Comparison of ENCODE assay signal across 3 cellular contexts in the genomic region with DNA sequence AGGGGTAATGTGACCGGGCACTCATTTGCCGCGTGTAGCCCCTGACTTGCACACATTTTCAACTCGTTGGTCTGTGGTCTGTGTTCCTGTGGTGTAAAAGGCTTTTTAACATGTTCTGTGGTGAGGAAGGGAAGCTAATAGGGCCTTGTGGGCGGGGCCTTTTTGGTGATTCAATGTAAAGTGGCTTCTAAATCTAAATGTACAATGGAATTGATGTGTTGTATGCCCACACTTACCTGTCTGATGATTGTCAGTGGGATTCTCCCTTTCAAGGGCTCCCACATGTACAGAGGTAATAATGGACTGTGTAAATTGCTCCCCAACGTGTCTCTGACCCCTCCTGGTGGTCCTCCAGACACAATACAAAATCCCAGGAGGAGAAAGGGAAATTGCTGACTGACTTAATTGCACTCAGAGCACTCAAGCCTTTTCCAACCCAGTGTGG.
TF ChIP-seq lines count a peak whose summit lies in the region.

No MANE protein-coding gene starts in this region.

TF ChIP-seq in SK-N-SH, 30 proteins besides CTCF, POLR2A, EP300 and RAD21:
- TF ChIP-seq YY1 (IDR thresholded peaks at IDR 0.05; ENCODE audit: low read depth) (no peak), RCOR1 (IDR thresholded peaks at IDR 0.05; ENCODE audit: low read length) (no peak), MXI1 (IDR thresholded peaks at IDR 0.05; ENCODE audit: low read depth, low read length) (no peak), IRF3 (IDR thresholded peaks at IDR 0.05; ENCODE audit: low read depth, low read length) (no peak), NRF1 (IDR thresholded peaks at IDR 0.05; ENCODE audit: low read depth, low read length) (no peak), FOXM1 (IDR thresholded peaks at IDR 0.05; ENCODE audit: low read depth) (no peak), NFIC (IDR thresholded peaks at IDR 0.05; ENCODE audit: borderline replicate concordance) (no peak), RFX5 (IDR thresholded peaks at IDR 0.05; ENCODE audit: low read length) (no peak), USF2 (IDR thresholded peaks at IDR 0.05; ENCODE audit: borderline replicate concordance, low read depth, low read length) (no peak), TAF1 (IDR thresholded peaks at IDR 0.05; ENCODE audit: borderline replicate concordance, low read depth, low read length) (no peak), FOSL2 (IDR thresholded peaks at IDR 0.05; ENCODE audit: borderline replicate concordance, low read depth) (no peak), GABPA (IDR thresholded peaks at IDR 0.05; ENCODE audit: low read depth) (no peak), CHD2 (IDR thresholded peaks at IDR 0.05; ENCODE audit: low read length, partially characterized antibody) (no peak), SIN3A (IDR thresholded peaks at IDR 0.05; ENCODE audit: borderline replicate concordance, low read depth, low read length) (no peak), SMC3 (IDR thresholded peaks at IDR 0.05; ENCODE audit: low read depth, low read length) (no peak)
- TF ChIP-seq, protein P1, sequence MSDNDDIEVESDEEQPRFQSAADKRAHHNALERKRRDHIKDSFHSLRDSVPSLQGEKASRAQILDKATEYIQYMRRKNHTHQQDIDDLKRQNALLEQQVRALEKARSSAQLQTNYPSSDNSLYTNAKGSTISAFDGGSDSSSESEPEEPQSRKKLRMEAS (IDR thresholded peaks at IDR 0.05; ENCODE audit: low read depth) = no peak

TF ChIP-seq in SK-N-SH treated with all-trans-retinoic acid at 6 μM for 48 hours, 23 proteins besides CTCF, POLR2A, EP300 and RAD21:
- TF ChIP-seq TCF4 (CRISPR knock-in tag; IDR thresholded peaks at IDR 0.05; ENCODE audit: borderline replicate concordance) = no peak
- TF ChIP-seq RARB (CRISPR knock-in tag; IDR thresholded peaks at IDR 0.05) = no peak
- TF ChIP-seq ZNF8 (CRISPR knock-in tag; IDR thresholded peaks at IDR 0.05) = no peak
- no peak for TF ChIP-seq ZNF70 (CRISPR knock-in tag; IDR thresholded peaks at IDR 0.05)
- TF ChIP-seq ESRRG (CRISPR knock-in tag; IDR thresholded peaks at IDR 0.05) = no peak
- TF ChIP-seq SNAI2 (CRISPR knock-in tag; IDR thresholded peaks at IDR 0.05) = no peak
- no peak for TF ChIP-seq PPARA (CRISPR knock-in tag; IDR thresholded peaks at IDR 0.05; ENCODE audit: borderline replicate concordance)
- no peak for TF ChIP-seq TOX (CRISPR knock-in tag; IDR thresholded peaks at IDR 0.05; ENCODE audit: borderline replicate concordance)
- no peak for TF ChIP-seq ZC3H10 (CRISPR knock-in tag; IDR thresholded peaks at IDR 0.05)
- TF ChIP-seq, protein P2, sequence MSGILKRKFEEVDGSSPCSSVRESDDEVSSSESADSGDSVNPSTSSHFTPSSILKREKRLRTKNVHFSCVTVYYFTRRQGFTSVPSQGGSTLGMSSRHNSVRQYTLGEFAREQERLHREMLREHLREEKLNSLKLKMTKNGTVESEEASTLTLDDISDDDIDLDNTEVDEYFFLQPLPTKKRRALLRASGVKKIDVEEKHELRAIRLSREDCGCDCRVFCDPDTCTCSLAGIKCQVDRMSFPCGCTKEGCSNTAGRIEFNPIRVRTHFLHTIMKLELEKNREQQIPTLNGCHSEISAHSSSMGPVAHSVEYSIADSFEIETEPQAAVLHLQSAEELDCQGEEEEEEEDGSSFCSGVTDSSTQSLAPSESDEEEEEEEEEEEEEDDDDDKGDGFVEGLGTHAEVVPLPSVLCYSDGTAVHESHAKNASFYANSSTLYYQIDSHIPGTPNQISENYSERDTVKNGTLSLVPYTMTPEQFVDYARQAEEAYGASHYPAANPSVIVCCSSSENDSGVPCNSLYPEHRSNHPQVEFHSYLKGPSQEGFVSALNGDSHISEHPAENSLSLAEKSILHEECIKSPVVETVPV (CRISPR knock-in tag; IDR thresholded peaks at IDR 0.05) = no peak
- TF ChIP-seq ZNF565 (CRISPR knock-in tag; conservative IDR thresholded peaks at IDR 0.05; ENCODE audit: low read depth) = no peak
- TF ChIP-seq, protein P3, sequence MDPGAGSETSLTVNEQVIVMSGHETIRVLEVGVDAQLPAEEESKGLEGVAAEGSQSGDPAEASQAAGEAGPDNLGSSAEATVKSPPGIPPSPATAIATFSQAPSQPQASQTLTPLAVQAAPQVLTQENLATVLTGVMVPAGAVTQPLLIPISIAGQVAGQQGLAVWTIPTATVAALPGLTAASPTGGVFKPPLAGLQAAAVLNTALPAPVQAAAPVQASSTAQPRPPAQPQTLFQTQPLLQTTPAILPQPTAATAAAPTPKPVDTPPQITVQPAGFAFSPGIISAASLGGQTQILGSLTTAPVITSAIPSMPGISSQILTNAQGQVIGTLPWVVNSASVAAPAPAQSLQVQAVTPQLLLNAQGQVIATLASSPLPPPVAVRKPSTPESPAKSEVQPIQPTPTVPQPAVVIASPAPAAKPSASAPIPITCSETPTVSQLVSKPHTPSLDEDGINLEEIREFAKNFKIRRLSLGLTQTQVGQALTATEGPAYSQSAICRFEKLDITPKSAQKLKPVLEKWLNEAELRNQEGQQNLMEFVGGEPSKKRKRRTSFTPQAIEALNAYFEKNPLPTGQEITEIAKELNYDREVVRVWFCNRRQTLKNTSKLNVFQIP (CRISPR knock-in tag; IDR thresholded peaks at IDR 0.05; ENCODE audit: borderline replicate concordance, low read depth) = no peak
- no peak for TF ChIP-seq ZFP30 (CRISPR knock-in tag; IDR thresholded peaks at IDR 0.05)
- no peak for TF ChIP-seq TSHZ2 (CRISPR knock-in tag; IDR thresholded peaks at IDR 0.05)

TF ChIP-seq in H1, 55 proteins besides CTCF, POLR2A, EP300 and RAD21:
- no peak for TF ChIP-seq JUN (IDR thresholded peaks at IDR 0.05; ENCODE audit: low read depth, low read length)
- no peak for TF ChIP-seq GABPA (IDR thresholded peaks at IDR 0.05; ENCODE audit: borderline replicate concordance, insufficient read depth, low read length)
- TF ChIP-seq CHD1 (IDR thresholded peaks at IDR 0.05; ENCODE audit: low read depth, low read length) = no peak
- no peak for TF ChIP-seq POLR2AphosphoS5 (IDR thresholded peaks at IDR 0.05; ENCODE audit: low read depth, low read length)
- TF ChIP-seq MAFK (IDR thresholded peaks at IDR 0.05; ENCODE audit: low read depth, low read length) = no peak
- no peak for TF ChIP-seq GTF2F1 (IDR thresholded peaks at IDR 0.05; ENCODE audit: borderline replicate concordance, low read depth, low read length)
- no peak for TF ChIP-seq SUZ12 (IDR thresholded peaks at IDR 0.05; ENCODE audit: low read length)
- TF ChIP-seq CREB1 (IDR thresholded peaks at IDR 0.05) = no peak
- no peak for TF ChIP-seq SP4 (IDR thresholded peaks at IDR 0.05; ENCODE audit: low read length)
- TF ChIP-seq E2F6 (IDR thresholded peaks at IDR 0.05) = no peak
- no peak for TF ChIP-seq FOSL1 (IDR thresholded peaks at IDR 0.05; ENCODE audit: insufficient read depth, low read depth, low read length)
- no peak for TF ChIP-seq PHF8 (conservative IDR thresholded peaks at IDR 0.05; ENCODE audit: low read depth, low read length)
- TF ChIP-seq RNF2 (IDR thresholded peaks at IDR 0.05; ENCODE audit: borderline replicate concordance, low read depth, low read length, missing control alignments, poor library complexity, severe bottlenecking) = no peak
- TF ChIP-seq ASH2L (IDR thresholded peaks at IDR 0.05; ENCODE audit: low read length) = no peak
- TF ChIP-seq SIN3A (conservative IDR thresholded peaks at IDR 0.05 in 1 of 2, IDR thresholded peaks at IDR 0.05 in 1 of 2; ENCODE audit: low read depth in 1 of 2, low read length in 2 of 2) = no peak
- TF ChIP-seq RFX5 (IDR thresholded peaks at IDR 0.05; ENCODE audit: borderline replicate concordance, low read depth, low read length) = no peak
- TF ChIP-seq CBX8 (IDR thresholded peaks at IDR 0.05; ENCODE audit: borderline replicate concordance, low read depth, low read length) = no peak
- no peak for TF ChIP-seq TEAD4 (IDR thresholded peaks at IDR 0.05; ENCODE audit: low read depth, low read length)
